In genomic region chr21:33325222-33326067, GRCh38 we compare ENCODE assay signal across 8 cellular contexts. TPM values are rescaled to one million over a fixed set of nuclear protein-coding genes. Genes with fewer than 3 reads are reported as not detected.
DNase-seq lines count a peak whose midpoint lies in the region; ATAC-seq and TF ChIP-seq lines count a peak whose summit lies in the region.

No MANE protein-coding gene starts in this region.

- ATAC-seq in GM21619 (IDR thresholded peaks at IDR 0.05; ENCODE audit: unreplicated experiment) (peak; percentile 29), IMR-90 (ENCODE audit: low read depth) (peak; percentile 63), SK-N-SH treated with all-trans-retinoic acid at 6 μM for 48 hours (peak; percentile 62), aorta (ENCODE audit: low FRiP score) (peak; percentile 73)

- H3K9me1 ChIP-seq in IMR-90 (ENCODE audit: insufficient read depth, low read length) = no peaks in the 10 kb centered on the region; the same call in none of the 2 replicates

- in situ Hi-C loops in IMR-90 (cut with MboI; ENCODE audit: low sequenced_read_pairs) = no loop called here

- intact Hi-C loops in IMR-90 (cut with micrococcal nuclease) = loop anchor here (2.0 kb wide), 1 partner anchor 127 kb away; no protein-coding TSS in a partner anchor
- intact Hi-C loops in adrenal gland (cut with DNase I) = no loop called here
- intact Hi-C loops in aorta (cut with DNase I) = loop anchor here (2.0 to 10.0 kb wide), 3 partner anchors 59 to 119 kb away; partner anchors contain the start of gene IL10RB (in 1 of the 2)

- H3K36me3 ChIP-seq in IMR-90 (ENCODE audit: control insufficient read depth, insufficient read depth, low read length) = no peaks in the 10 kb centered on the region
- H3K36me3 ChIP-seq in adrenal gland (replicated peaks in 1 of 2) = no peaks in the 10 kb centered on the region
- no peaks in the 10 kb centered on the region for H3K36me3 ChIP-seq in right atrium auricular region
- no peaks in the 10 kb centered on the region for H3K36me3 ChIP-seq in aorta (ENCODE audit: control insufficient read depth in 1 of 2, insufficient read depth in 2 of 2, low read length in 1 of 2)

- peak overlapping the region; percentile 53; the same call in 1 of the 3 replicates for H2BK15ac ChIP-seq in IMR-90 (ENCODE audit: low read depth, low read length)

- TF ChIP-seq CTCF in IMR-90 (conservative IDR thresholded peaks at IDR 0.05; ENCODE audit: low read depth, low read length) (no peak), adrenal gland (IDR thresholded peaks at IDR 0.05) (no peak), right atrium auricular region (IDR thresholded peaks at IDR 0.05) (no peak)

- peak overlapping the region; percentile 85; the same call in 1 of the 2 replicates for H4K91ac ChIP-seq in IMR-90 (ENCODE audit: insufficient read depth, low read depth, low read length)

- H3K9me3 ChIP-seq in IMR-90 (ENCODE audit: control insufficient read depth, insufficient read depth, low read length) (no peaks in the 10 kb centered on the region), adrenal gland (replicated peaks in 1 of 3) (no peaks in the 10 kb centered on the region), right atrium auricular region (no peaks in the 10 kb centered on the region), aorta (ENCODE audit: control insufficient read depth, low read length) (no peaks in the 10 kb centered on the region)

- H3K23ac ChIP-seq in IMR-90 (ENCODE audit: low read depth, low read length) = peak overlapping the region; percentile 73

- H4K5ac ChIP-seq in IMR-90 (ENCODE audit: low read depth, low read length) = peak overlapping the region; percentile 69

- H3K14ac ChIP-seq in IMR-90 (replicated peaks; ENCODE audit: low read depth, low read length) = peak overlapping the region; percentile 69

- peak overlapping the region; percentile 97 for H3K4me2 ChIP-seq in IMR-90 (ENCODE audit: low read depth, low read length)

- H2AK9ac ChIP-seq in IMR-90 (replicated peaks; ENCODE audit: low read depth, low read length, poor library complexity) = peak overlapping the region; percentile 39

- H3K79me1 ChIP-seq in IMR-90 (ENCODE audit: low read depth in 1 of 2, low read length in 2 of 2) = peaks cover 17 to 38% of the 10 kb centered on the region in 2 experiments

- H3K4me3 ChIP-seq in IMR-90 (ENCODE audit: insufficient read depth, low read depth, low read length) (peak overlapping the region; percentile 77), adrenal gland (peak overlapping the region; percentile 57 to 98 (median 77)), right atrium auricular region (peak overlapping the region; percentile 79 to 97), aorta (ENCODE audit: low read length in 2 of 2) (peak overlapping the region; percentile 79 to 89)

- H2AFZ ChIP-seq in IMR-90 (replicated peaks; ENCODE audit: low read length, poor library complexity) = peak overlapping the region; percentile 99

- H4K8ac ChIP-seq in IMR-90 (ENCODE audit: low read depth in 2 of 2, low read length in 2 of 2) = peak overlapping the region; percentile 59 to 88

- peaks cover 12% of the 10 kb centered on the region for H4K20me1 ChIP-seq in IMR-90 (ENCODE audit: insufficient read depth, low read length)

- BruUV-seq in IMR-90 (replicated peaks; lab: Mats Ljungman, UMichigan) = no TSS peak

- dilution Hi-C loops in IMR-90 (cut with HindIII; ENCODE audit: low sequenced_read_pairs, unreplicated experiment) = no loop called here

- DNase-seq in Daoy (ENCODE audit: low read depth) (peak; percentile 71), IMR-90 (peak; percentile 75), adrenal gland (peak; percentile 60 to 90 (median 77)), right atrium auricular region (ENCODE audit: low spot score) (peak; percentile 83), renal cortical epithelial cell (ENCODE audit: low read depth) (peak; percentile 68), aorta (peak; percentile 84 to 89)

- TF ChIP-seq POLR2A in IMR-90 (IDR thresholded peaks at IDR 0.05; ENCODE audit: low read depth, low read length) = peak; percentile 83; the same call in 1 of the 2 replicates
- peak in 1 of 2 donors; percentile 1 for TF ChIP-seq POLR2A in adrenal gland (IDR thresholded peaks at IDR 0.05)

- H3K56ac ChIP-seq in IMR-90 (ENCODE audit: extremely low read depth, insufficient read depth, low read length) = peak overlapping the region; percentile 77

- no peaks in the 10 kb centered on the region for H3K4me1 ChIP-seq in IMR-90 (ENCODE audit: control insufficient read depth, insufficient read depth, low read length)
- H3K4me1 ChIP-seq in adrenal gland (replicated peaks in 1 of 2) = peaks cover 13 to 22% of the 10 kb centered on the region in 2 donors
- peaks cover 0 to 31% of the 10 kb centered on the region in 2 donors for H3K4me1 ChIP-seq in right atrium auricular region
- no peaks in the 10 kb centered on the region for H3K4me1 ChIP-seq in aorta (ENCODE audit: control insufficient read depth in 1 of 2, insufficient read depth in 2 of 2, low read length in 2 of 2)

- H2BK120ac ChIP-seq in IMR-90 (ENCODE audit: low read depth, low read length) = peak overlapping the region; percentile 66

- no peak overlapping the region for H2BK20ac ChIP-seq in IMR-90 (ENCODE audit: low read depth, low read length)

- TF ChIP-seq RAD21 in IMR-90 (IDR thresholded peaks at IDR 0.05; ENCODE audit: low read length) = no peak

- H2AK5ac ChIP-seq in IMR-90 (ENCODE audit: low read depth, low read length) = no peak overlapping the region

- peak overlapping the region; percentile 73 for H3K18ac ChIP-seq in IMR-90 (ENCODE audit: low read depth, low read length)

- WGBS in IMR-90 (ENCODE audit: extremely low coverage in 2 of 2, insufficient read length in 1 of 2), 2 experiments = 1% methylated on average over 17 of the region's 28 CpGs; no CpG with 5 or more reads in 1 of the 2 experiments
- 0 to 1% (median 0%) methylated on average over 16 to 28 of the region's 28 CpGs for WGBS in adrenal gland, 4 donors
- WGBS in aorta, 2 donors = 0% methylated on average over 28 of the region's 28 CpGs

- H3K9ac ChIP-seq in IMR-90 (ENCODE audit: low read depth, low read length) = peak overlapping the region; percentile 91

- CTCF ChIA-PET in IMR-90 (lab: Yijun Ruan, JAX) = interaction anchor here (0.9 to 1.1 kb wide), 2 partner anchors 12 to 37 kb away, joined by 3 read pairs; no protein-coding TSS in a partner anchor

- POLR2A ChIA-PET in IMR-90 (lab: Charles Lee; ENCODE audit: unreplicated experiment) = interaction anchor here (0.5 kb wide), 1 partner anchor 121 kb away, joined by 3 read pairs; no protein-coding TSS in a partner anchor

- H3K27me3 ChIP-seq in IMR-90 (ENCODE audit: control insufficient read depth, insufficient read depth, low read length) (no peaks in the 10 kb centered on the region), adrenal gland (no peaks in the 10 kb centered on the region), right atrium auricular region (no peaks in the 10 kb centered on the region), aorta (ENCODE audit: control insufficient read depth in 1 of 2, insufficient read depth in 2 of 2, low read length in 1 of 2) (no peaks in the 10 kb centered on the region)

- peak overlapping the region; percentile 92 for H2BK5ac ChIP-seq in IMR-90 (ENCODE audit: low read depth, low read length, poor library complexity, severe bottlenecking)

- H3K27ac ChIP-seq in IMR-90 (ENCODE audit: insufficient read depth, low read length) (peak overlapping the region; percentile 92), adrenal gland (peak overlapping the region; percentile 68 to 98 (median 96)), right atrium auricular region (peak overlapping the region; percentile 98 to 99), aorta (ENCODE audit: low read depth in 1 of 2, low read length in 2 of 2) (peak overlapping the region; percentile 24 to 93)

- peak overlapping the region; percentile 92 for H3K4ac ChIP-seq in IMR-90 (ENCODE audit: low read depth, low read length)

TF ChIP-seq in IMR-90, 13 proteins besides CTCF, POLR2A, EP300 and RAD21 (continues in another document):
- TF ChIP-seq MXI1 (IDR thresholded peaks at IDR 0.05; ENCODE audit: borderline replicate concordance, low read depth, low read length) (peak; percentile 68), RCOR1 (IDR thresholded peaks at IDR 0.05; ENCODE audit: insufficient replicate concordance, low read length) (no peak), FOS (IDR thresholded peaks at IDR 0.05; ENCODE audit: low read depth, low read length) (no peak), SMC3 (IDR thresholded peaks at IDR 0.05; ENCODE audit: low read depth, low read length) (no peak), MAFK (IDR thresholded peaks at IDR 0.05; ENCODE audit: low read depth, low read length) (no peak), NFE2L2 (IDR thresholded peaks at IDR 0.05; ENCODE audit: low read depth, low read length) (no peak)

TF ChIP-seq in SK-N-SH treated with all-trans-retinoic acid at 6 μM for 48 hours, 23 proteins besides CTCF, POLR2A, EP300 and RAD21:
- no peak for TF ChIP-seq CSDC2 (CRISPR knock-in tag; IDR thresholded peaks at IDR 0.05)
- TF ChIP-seq ZNF70 (CRISPR knock-in tag; IDR thresholded peaks at IDR 0.05) = no peak
- no peak for TF ChIP-seq TCF4 (CRISPR knock-in tag; IDR thresholded peaks at IDR 0.05; ENCODE audit: borderline replicate concordance)
- no peak for TF ChIP-seq PPARA (CRISPR knock-in tag; IDR thresholded peaks at IDR 0.05; ENCODE audit: borderline replicate concordance)
- TF ChIP-seq BACH2 (CRISPR knock-in tag; IDR thresholded peaks at IDR 0.05; ENCODE audit: borderline replicate concordance) = no peak
- TF ChIP-seq OSR1 (CRISPR knock-in tag; IDR thresholded peaks at IDR 0.05) = no peak
- TF ChIP-seq ESRRG (CRISPR knock-in tag; IDR thresholded peaks at IDR 0.05) = no peak
- no peak for TF ChIP-seq SNAI2 (CRISPR knock-in tag; IDR thresholded peaks at IDR 0.05)

RNA-seq across cellular contexts. Expression of gene IFNAR1, which starts 0.7 kb away (rescaled TPM):
- 18.5 and 45.2 TPM in 2 replicates for total RNA-seq in Daoy (2014; rRNA removed; shearing (Covaris generic))
- total RNA-seq in IMR-90 (2012; rRNA removed) = 9.9 and 12.8 TPM in 2 replicates
- polyA plus RNA-seq in IMR-90 (2012; rRNA removed) = 5.9 and 7.8 TPM in 2 replicates
- polyA plus RNA-seq in IMR-90 (2012; cell fraction: cytosol; rRNA removed) = 5.6 and 7.5 TPM in 2 replicates
- polyA plus RNA-seq in IMR-90 (2012; cell fraction: nucleus; rRNA removed; ENCODE audit: low replicate concordance) = 1.5 and 2.8 TPM in 2 replicates
- total RNA-seq in adrenal gland = 10 to 100 TPM; 21.8 to 71.2 (median 43.1) TPM
- polyA plus RNA-seq in adrenal gland = 10 to 100 TPM in 1 of 3 donors, 1 to 10 TPM in 2; 7.3 to 36.4 (median 8.8) TPM
- total RNA-seq in right atrium auricular region = 10 to 100 TPM; 20.0 to 24.6 TPM
- 19.6 and 58.3 TPM in 2 replicates for total RNA-seq in renal cortical epithelial cell
- total RNA-seq in aorta = 10 to 100 TPM; 45.6 to 59.3 TPM
- 10 to 100 TPM; 13.9 to 21.2 TPM for polyA plus RNA-seq in aorta

RNA-seq across cellular contexts. Expression of gene IL10RB, which starts 59.3 kb away (rescaled TPM):
- 23.9 and 26.5 TPM in 2 replicates for total RNA-seq in Daoy (2014; rRNA removed; shearing (Covaris generic))
- total RNA-seq in IMR-90 (2012; rRNA removed) (40.8 and 45.2 TPM in 2 replicates), adrenal gland (10 to 100 TPM; 21.5 to 55.0 (median 28.7) TPM), right atrium auricular region (10 to 100 TPM; 10.2 to 21.8 TPM), renal cortical epithelial cell (36.1 and 41.3 TPM in 2 replicates), aorta (10 to 100 TPM; 19.4 to 28.4 TPM)
- polyA plus RNA-seq in IMR-90 (2012; rRNA removed) (19.0 and 20.1 TPM in 2 replicates), adrenal gland (10 to 100 TPM; 14.7 to 20.8 (median 14.9) TPM), aorta (10 to 100 TPM; 11.6 to 16.2 TPM)
- polyA plus RNA-seq in IMR-90 (2012; cell fraction: cytosol; rRNA removed) = 14.0 and 20.3 TPM in 2 replicates
- polyA plus RNA-seq in IMR-90 (2012; cell fraction: nucleus; rRNA removed; ENCODE audit: low replicate concordance) = 4.2 and 13.3 TPM in 2 replicates

Comparison
In these comparisons a context has a peak if more than half of its experiments do, and no peak if none do; other contexts are left out.
1. Peak in every context shown above with its lines: DNase-seq, ATAC-seq, H3K4me3 ChIP-seq and H3K27ac ChIP-seq.
2. intact Hi-C loops: an anchor here in IMR-90 (2.0 kb wide) and aorta (2.0 to 10.0 kb wide); none called in adrenal gland.